Comparison of ENCODE assay signal across 9 cellular contexts in genomic region chr2:16508061-16508851, GRCh38.
DNase-seq lines count a peak whose midpoint lies in the region; ATAC-seq and TF ChIP-seq lines count a peak whose summit lies in the region.
"Had no signal": no experiment of that assay in that cellular context is flagged by ENCODE, and none has a peak within 500 bp of the region (broad histone marks: within the 10 kb centered on the region; RNA-seq: fewer than 3 reads in every experiment).

No MANE protein-coding gene starts in this region.

- ATAC-seq in Right ventricle myocardium inferior (peak; percentile 82), right lobe of liver (peak; percentile 79 to 86 (median 82)), GM18517 (IDR thresholded peaks at IDR 0.05; ENCODE audit: unreplicated experiment) (no peak), GM21515 (IDR thresholded peaks at IDR 0.05; ENCODE audit: unreplicated experiment) (no peak)
- ATAC-seq: stimulated activated naive CD8-positive, alpha-beta T cell treated with anti-CD3 and anti-CD28 coated beads, Interleukin-15, amount 100 ng/mL, for 72 hours had no signal

- 29% methylated on average over 5 of the region's 57 CpGs for WGBS in right lobe of liver (ENCODE audit: insufficient coverage, low coverage, low lambda C conversion rate, missing lambda C conversion rate)

- peak overlapping the region; percentile 69 for H3K4me3 Mint-ChIP-seq in type B pancreatic cell
- H3K4me3 Mint-ChIP-seq: stimulated activated naive CD8-positive, alpha-beta T cell treated with anti-CD3 and anti-CD28 coated beads, Interleukin-15, amount 100 ng/mL, for 72 hours had no signal

- H3K4me3 ChIP-seq in choroid plexus epithelial cell (ENCODE audit: low read depth, low read length) (no peak overlapping the region), right lobe of liver (peak overlapping the region; percentile 41 to 55 (median 47))

- H3K27me3 Mint-ChIP-seq in type B pancreatic cell: peaks cover 26% of the 10 kb centered on the region

- H3K36me3 ChIP-seq in right lobe of liver: no peaks in the 10 kb centered on the region

- no peaks in the 10 kb centered on the region for H3K36me3 Mint-ChIP-seq in type B pancreatic cell

- H3K9me3 ChIP-seq in right lobe of liver: no peaks in the 10 kb centered on the region

- no peaks in the 10 kb centered on the region for H3K9me3 Mint-ChIP-seq in type B pancreatic cell
- H3K9me3 Mint-ChIP-seq: stimulated activated naive CD8-positive, alpha-beta T cell treated with anti-CD3 and anti-CD28 coated beads, Interleukin-15, amount 100 ng/mL, for 72 hours had no signal

- peaks cover 0 to 31% (median 5%) of the 10 kb centered on the region in 4 donors for H3K4me1 ChIP-seq in right lobe of liver

- DNase-seq in Right ventricle myocardium inferior (ENCODE audit: missing footprints) (peak; percentile 56), cardiac septum (ENCODE audit: low spot score) (no peak), NCI-H226 (peak; percentile 16), choroid plexus epithelial cell (ENCODE audit: low read depth) (peak; percentile 20), right lobe of liver (peak; percentile 64 to 68 (median 67)), type B pancreatic cell (ENCODE audit: extremely low spot score, unreplicated experiment) (peak; percentile 82)

- TF ChIP-seq CTCF in choroid plexus epithelial cell (conservative IDR thresholded peaks at IDR 0.05; ENCODE audit: low read depth, low read length): peak; percentile 52
- peak; percentile 77 to 92 (median 83) for TF ChIP-seq CTCF in right lobe of liver (IDR thresholded peaks at IDR 0.05)
- TF ChIP-seq CTCF in type B pancreatic cell (conservative IDR thresholded peaks at IDR 0.05): peak; percentile 91

- H3K4me1 Mint-ChIP-seq in type B pancreatic cell (ENCODE audit: unreplicated experiment): peaks cover 20% of the 10 kb centered on the region
- H3K4me1 Mint-ChIP-seq: stimulated activated naive CD8-positive, alpha-beta T cell treated with anti-CD3 and anti-CD28 coated beads, Interleukin-15, amount 100 ng/mL, for 72 hours had no signal

- no peaks in the 10 kb centered on the region for H3K27me3 ChIP-seq in right lobe of liver

- TF ChIP-seq POLR2A in right lobe of liver (IDR thresholded peaks at IDR 0.05): no peak

- intact Hi-C loops in Right ventricle myocardium inferior (cut with DNase I) (loop anchor here (1.0 to 5.0 kb wide), 2 partner anchors 571 to 871 kb away; no protein-coding TSS in a partner anchor), cardiac septum (cut with DNase I) (loop anchor here (5.0 kb wide), 2 partner anchors 571 to 871 kb away; no protein-coding TSS in a partner anchor), right lobe of liver (cut with DNase I) (loop anchor here (10.0 kb wide), 3 partner anchors 563 to 873 kb away; partner anchors contain the start of gene MYCN (in 1 of the 2))

- no peak overlapping the region for H3K27ac Mint-ChIP-seq in type B pancreatic cell

- H3K27ac ChIP-seq in right lobe of liver: no peak overlapping the region

Comparison
In these comparisons a context has a peak if more than half of its experiments do, and no peak if none do; other contexts are left out.
1. ATAC-seq: peak in Right ventricle myocardium inferior (single experiment) and right lobe of liver (4 of 4); none in GM18517 (single experiment) and GM21515 (single experiment).
2. Peak in every context shown above with its lines, with median percentiles within 50 percentile points of each other: CTCF ChIP-seq.